Comparison of ENCODE assay signal across 9 cellular contexts in the genomic region with DNA sequence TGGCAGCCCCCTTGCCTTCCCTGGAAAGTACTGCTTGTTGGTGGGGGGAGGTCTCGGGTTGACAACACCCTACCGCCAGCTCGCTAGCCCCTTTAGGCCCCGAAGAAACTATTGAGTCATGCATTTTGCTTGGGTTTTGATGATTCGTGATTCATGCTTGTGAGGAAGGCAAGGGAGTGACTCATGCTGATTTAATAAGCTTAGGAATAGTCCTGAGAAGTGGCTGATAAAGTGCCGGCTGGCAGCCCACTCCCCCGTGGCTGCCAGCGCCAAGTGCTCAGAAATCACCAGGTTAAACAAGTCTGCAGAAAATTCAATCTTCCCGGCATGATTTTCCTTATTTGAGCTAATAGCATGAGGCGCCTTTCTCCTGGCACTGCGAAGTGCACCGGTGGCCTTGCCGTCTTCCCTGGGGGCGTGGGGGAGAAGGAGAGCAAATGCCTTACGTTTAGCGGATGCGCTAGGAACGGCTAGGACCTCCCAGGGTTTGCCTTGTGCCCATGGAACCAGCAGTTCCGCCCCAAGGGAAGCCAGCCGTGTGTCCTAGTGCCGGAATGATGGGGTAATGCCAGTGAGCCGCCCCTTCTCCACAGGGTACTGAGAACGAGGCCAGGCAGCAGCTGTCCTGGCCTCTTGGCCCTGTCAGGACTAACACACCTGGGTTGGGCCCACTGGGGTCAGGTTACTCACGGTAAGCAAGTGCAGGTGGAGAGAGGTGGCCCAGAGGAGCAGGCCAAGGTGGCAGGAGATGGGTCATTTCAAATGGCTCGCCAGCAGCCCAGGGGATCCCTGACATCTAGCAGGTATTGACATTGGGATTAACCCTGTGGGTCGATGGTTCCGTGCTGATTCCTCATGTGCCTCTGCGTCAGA.
DNase-seq lines count a peak whose midpoint lies in the region; ATAC-seq, FAIRE-seq and TF ChIP-seq lines count a peak whose summit lies in the region.
"Had no signal": no experiment of that assay in that cellular context is flagged by ENCODE, and none has a peak within 500 bp of the region (broad histone marks: within the 10 kb centered on the region; RNA-seq: fewer than 3 reads in every experiment).

No MANE protein-coding gene starts in this region.

- ATAC-seq in GM18868 (IDR thresholded peaks at IDR 0.05; ENCODE audit: unreplicated experiment) (no peak), Right ventricle myocardium superior (ENCODE audit: poor library complexity) (no peak)

- in situ Hi-C loops in ACHN (cut with HindIII; ENCODE audit: low pct_ligation_motif_present, low pct_unique_long_range_greater_than_20kb, low sequenced_read_pairs): no loop called here

- CTCF ChIA-PET in HEK293T (lab: Yijun Ruan, JAX): interaction anchor here (1.3 to 1.8 kb wide), 2 partner anchors 9 to 18 kb away, joined by 4 to 5 read pairs; no protein-coding TSS in a partner anchor

- FAIRE-seq in urothelium cell line (lab: Jason Lieb, UNC): no peak
- FAIRE-seq: GM18507 had no signal

- POLR2A ChIA-PET in HEK293T (lab: Yijun Ruan, JAX): interaction anchor here (0.7 to 1.9 kb wide), 4 partner anchors 10 to 204 kb away, joined by 3 to 8 read pairs (median 3); no protein-coding TSS in a partner anchor

- intact Hi-C loops in Right ventricle myocardium superior (cut with DNase I): no loop called here

- DNase-seq in ACHN: peak; percentile 90
- DNase-seq in HEK293T (ENCODE audit: extremely low spot score): peak; percentile 44
- peak; percentile 19 for DNase-seq in activated CD4-positive, CD25-positive, alpha-beta regulatory T cell treated with anti-CD3 and anti-CD28 coated beads, Interleukin-2, amount 50 U/mL, for 72 hours
- DNase-seq in iPS-NIHi7 (ENCODE audit: extremely low spot score): peak; percentile 45
- peak; percentile 73 for DNase-seq in urothelium cell line (ENCODE audit: low spot score)
- DNase-seq in NCI-H2107 treated with DMSO at 0.1 percent for 48 hours (lab: John Stamatoyannopoulos, UW; ENCODE audit: unreplicated experiment): no peak
- no peak for DNase-seq in Right ventricle myocardium superior

TF ChIP-seq in HEK293T, 16 proteins besides CTCF, POLR2A, EP300 and RAD21:
- TF ChIP-seq SP1 (IDR thresholded peaks at IDR 0.05) (no peak), HDGF (IDR thresholded peaks at IDR 0.05; ENCODE audit: borderline replicate concordance) (no peak), BHLHE40 (IDR thresholded peaks at IDR 0.05; ENCODE audit: borderline replicate concordance) (no peak), NFRKB (IDR thresholded peaks at IDR 0.05) (no peak), TARDBP (IDR thresholded peaks at IDR 0.05) (no peak)
TF ChIP-seq in HEK293T: peak in this region for 0.

Comparison
In these comparisons a context has a peak if more than half of its experiments do, and no peak if none do; other contexts are left out.
1. DNase-seq: peak in ACHN (single experiment), HEK293T (single experiment), activated CD4-positive, CD25-positive, alpha-beta regulatory T cell treated with anti-CD3 and anti-CD28 coated beads, Interleukin-2, amount 50 U/mL, for 72 hours (single experiment), iPS-NIHi7 (single experiment) and urothelium cell line (single experiment); none in NCI-H2107 treated with DMSO at 0.1 percent for 48 hours (single experiment) and Right ventricle myocardium superior (single experiment).